ENCODE assay signal across 1 cellular context in genomic region chr3:141412936-141413354, GRCh38.
TF ChIP-seq lines count a peak whose summit lies in the region.

No MANE protein-coding gene starts in this region.

TF ChIP-seq in HepG2, 621 proteins besides CTCF, POLR2A, EP300 and RAD21 (continued from another document and continues in another):
- no peak for TF ChIP-seq PRDM4 (CRISPR knock-in tag; IDR thresholded peaks at IDR 0.05; ENCODE audit: borderline replicate concordance)
- TF ChIP-seq RARG (CRISPR knock-in tag; IDR thresholded peaks at IDR 0.05; ENCODE audit: low read depth): no peak
- 0 out of 2 replicates have a peak, but pooled peaks have one; percentile 46 for TF ChIP-seq FOXK2 (IDR thresholded peaks at IDR 0.05)
- no peak for TF ChIP-seq MATR3 (CRISPR knock-in tag; IDR thresholded peaks at IDR 0.05)
- peak; percentile 13; the same call in 1 of the 2 replicates for TF ChIP-seq GMEB1 (CRISPR knock-in tag; IDR thresholded peaks at IDR 0.05; ENCODE audit: borderline replicate concordance)
- TF ChIP-seq ELK4 (CRISPR knock-in tag; IDR thresholded peaks at IDR 0.05; ENCODE audit: borderline replicate concordance): no peak
- TF ChIP-seq SUZ12 (IDR thresholded peaks at IDR 0.05; ENCODE audit: low read depth, low read length): no peak
- TF ChIP-seq ZNF557 (CRISPR knock-in tag; IDR thresholded peaks at IDR 0.05): no peak
- TF ChIP-seq HNF1B (CRISPR knock-in tag; IDR thresholded peaks at IDR 0.05): peak; percentile 33; the same call in 1 of the 2 replicates
- no peak for TF ChIP-seq SP1 (IDR thresholded peaks at IDR 0.05)
- TF ChIP-seq SP1 (CRISPR knock-in tag; IDR thresholded peaks at IDR 0.05): no peak
- peak; percentile 84 for TF ChIP-seq FOXP4 (CRISPR knock-in tag; IDR thresholded peaks at IDR 0.05)
- no peak for TF ChIP-seq ZBTB21 (CRISPR knock-in tag; IDR thresholded peaks at IDR 0.05)
- no peak for TF ChIP-seq ZNF737 (CRISPR knock-in tag; IDR thresholded peaks at IDR 0.05; ENCODE audit: borderline replicate concordance)
- peak; percentile 18; the same call in 1 of the 2 replicates for TF ChIP-seq POLR2G (IDR thresholded peaks at IDR 0.05; ENCODE audit: low read depth, low read length)
- TF ChIP-seq TBP (CRISPR knock-in tag; IDR thresholded peaks at IDR 0.05): 0 out of 2 replicates have a peak, but pooled peaks have one; percentile 53
- TF ChIP-seq ZNF672 (CRISPR knock-in tag; IDR thresholded peaks at IDR 0.05): no peak
- TF ChIP-seq HMGXB4 (CRISPR knock-in tag; IDR thresholded peaks at IDR 0.05; ENCODE audit: borderline replicate concordance in 1 of 2, low read depth in 1 of 2): peak; percentile 67 to 79; a peak in 3 of 4 replicates
- peak; percentile 60; the same call in 1 of the 2 replicates for TF ChIP-seq SKIL (CRISPR knock-in tag; IDR thresholded peaks at IDR 0.05; ENCODE audit: borderline replicate concordance)
- no peak for TF ChIP-seq MBD4 (IDR thresholded peaks at IDR 0.05; ENCODE audit: borderline replicate concordance, low read length)
- TF ChIP-seq ZNF646 (CRISPR knock-in tag; IDR thresholded peaks at IDR 0.05): peak; percentile 54; the same call in 1 of the 2 replicates
- peak; percentile 45 for TF ChIP-seq RARA (CRISPR knock-in tag; IDR thresholded peaks at IDR 0.05)
- no peak; the same call in 1 of the 2 replicates for TF ChIP-seq ZNF414 (CRISPR knock-in tag; IDR thresholded peaks at IDR 0.05)
- TF ChIP-seq ZSCAN22 (CRISPR knock-in tag; IDR thresholded peaks at IDR 0.05): no peak
- no peak for TF ChIP-seq ZNF772 (CRISPR knock-in tag; IDR thresholded peaks at IDR 0.05)
- peak; percentile 41; the same call in 1 of the 2 replicates for TF ChIP-seq BORCS8-MEF2B (CRISPR knock-in tag; IDR thresholded peaks at IDR 0.05)
- TF ChIP-seq AHR (CRISPR knock-in tag; IDR thresholded peaks at IDR 0.05): no peak
- peak; percentile 87 for TF ChIP-seq POGZ (CRISPR knock-in tag; IDR thresholded peaks at IDR 0.05)
- no peak for TF ChIP-seq ZNF777 (CRISPR knock-in tag; IDR thresholded peaks at IDR 0.05)
- TF ChIP-seq BRD4 (CRISPR knock-in tag; IDR thresholded peaks at IDR 0.05): peak; percentile 74; the same call in 1 of the 2 replicates
- TF ChIP-seq ATF4 (CRISPR knock-in tag; IDR thresholded peaks at IDR 0.05): peak in 1 of 2 experiments; percentile 53; a peak in 1 of 4 replicates
